In the genomic region with DNA sequence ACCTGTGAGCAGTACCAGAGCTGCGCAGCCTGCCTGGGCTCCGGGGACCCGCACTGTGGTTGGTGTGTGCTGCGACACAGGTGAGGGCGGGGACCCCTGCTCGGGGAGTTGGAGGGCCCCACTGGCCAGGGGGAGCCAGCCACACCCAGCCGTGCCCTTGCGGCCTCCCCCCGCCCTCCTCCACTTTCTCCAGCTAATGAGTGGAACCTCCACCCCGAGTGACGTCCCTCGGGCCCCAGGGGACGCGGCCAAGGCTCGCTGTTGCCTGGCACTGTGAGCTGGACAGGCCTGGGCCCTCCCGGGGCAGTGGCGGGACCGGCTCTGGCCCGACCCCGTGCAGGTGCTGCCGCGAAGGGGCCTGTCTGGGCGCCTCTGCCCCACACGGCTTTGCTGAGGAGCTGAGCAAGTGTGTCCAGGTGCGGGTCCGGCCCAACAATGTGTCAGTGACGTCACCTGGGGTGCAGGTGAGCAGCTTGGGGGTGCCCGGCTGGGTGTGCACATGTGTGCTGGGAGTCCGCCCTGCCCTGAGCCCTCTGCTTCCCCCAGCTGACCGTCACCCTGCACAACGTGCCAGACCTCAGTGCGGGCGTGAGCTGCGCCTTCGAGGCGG, we compare ENCODE assay signal across 33 cellular contexts. TPM values are rescaled to one million over a fixed set of nuclear protein-coding genes. Genes with fewer than 3 reads are reported as not detected.
DNase-seq lines count a peak whose midpoint lies in the region; ATAC-seq, FAIRE-seq and TF ChIP-seq lines count a peak whose summit lies in the region.
"Had no signal": no experiment of that assay in that cellular context is flagged by ENCODE, and none has a peak within 500 bp of the region (broad histone marks: within the 10 kb centered on the region; RNA-seq: fewer than 3 reads in every experiment).

No MANE protein-coding gene starts in this region.

- in situ Hi-C loops in K562 (cut with MboI): no loop called here

- BruUV-seq in K562 (replicated peaks; lab: Mats Ljungman, UMichigan): no TSS peak

- intact Hi-C loops in right cardiac atrium (cut with DNase I) (no loop called here), left ventricle myocardium superior (cut with micrococcal nuclease) (no loop called here), K562 (cut with micrococcal nuclease) (no loop called here), kidney (cut with DNase I) (no loop called here), uterus (cut with DNase I; ENCODE audit: low total_unique reads) (no loop called here)

- H3K36me3 ChIP-seq in K562 (ENCODE audit: control insufficient read depth, insufficient read depth, low read length): peaks cover 77% of the 10 kb centered on the region; the same call in 2 of the 3 replicates
- no peaks in the 10 kb centered on the region for H3K36me3 ChIP-seq in kidney (ENCODE audit: control insufficient read depth in 1 of 2, insufficient read depth in 2 of 2, low read length in 2 of 2)
- H3K36me3 ChIP-seq in uterus: no peaks in the 10 kb centered on the region

- POLR2A ChIA-PET in K562 (lab: Yijun Ruan, JAX): interaction anchor here (0.8 to 2.0 kb wide), 3 partner anchors 10 to 19 kb away, joined by 3 to 6 read pairs (median 4); no protein-coding TSS in a partner anchor

- H2AFZ ChIP-seq in K562 (ENCODE audit: low read depth, low read length): no peak overlapping the region

- TF ChIP-seq CTCF in K562 (IDR thresholded peaks at IDR 0.05 in 2 of 3, conservative IDR thresholded peaks at IDR 0.05 in 1 of 3; ENCODE audit: insufficient read depth in 2 of 3, low read depth in 1 of 3, low read length in 3 of 3) (no peak), kidney (IDR thresholded peaks at IDR 0.05; ENCODE audit: borderline replicate concordance, extremely low read depth, insufficient read depth) (no peak), uterus (IDR thresholded peaks at IDR 0.05) (no peak)

- H3K4me3 ChIP-seq in right cardiac atrium (ENCODE audit: low read length) (no peak overlapping the region), K562 (no peak overlapping the region), kidney (ENCODE audit: low read length in 2 of 2) (no peak overlapping the region), uterus (no peak overlapping the region)
- H3K4me3 ChIP-seq: A549; BLaER1; BLaER1 treated with 17β-estradiol and CSF1 and Interleukin-3, amounts not matched to agents 10 nM and 100 nM had no signal

- TF ChIP-seq EP300 in K562 (IDR thresholded peaks at IDR 0.05; ENCODE audit: low read length): no peak

- H3K9ac ChIP-seq in K562 (ENCODE audit: insufficient read depth in 1 of 2, low read depth in 2 of 2, low read length in 2 of 2) (no peak overlapping the region; a peak in 1 of 4 replicates), kidney (ENCODE audit: low read length in 2 of 2) (no peak overlapping the region)
- H3K9ac ChIP-seq: BLaER1; BLaER1 treated with 17β-estradiol and CSF1 and Interleukin-3, amounts not matched to agents 10 nM and 100 nM had no signal

- CTCF ChIA-PET in K562 (lab: Yijun Ruan, JAX; ENCODE audit: low intra/inter-chr PET ratio): no interaction called here

- H4K20me1 ChIP-seq in K562 (replicated peaks; ENCODE audit: control insufficient read depth, insufficient read depth, low read length): peaks cover 3% of the 10 kb centered on the region; the same call in 1 of the 2 replicates

- FAIRE-seq in K562 (lab: Jason Lieb, UNC): no peak
- no peak for FAIRE-seq in kidney (lab: Jason Lieb, UNC)
- FAIRE-seq: A204.1, A549, D721Med had no signal

- TF ChIP-seq POLR2A in K562 (conservative IDR thresholded peaks at IDR 0.05) (no peak), uterus (IDR thresholded peaks at IDR 0.05) (no peak)

- H3K79me2 ChIP-seq in K562 (ENCODE audit: control insufficient read depth, insufficient read depth, low read length): peaks cover 24% of the 10 kb centered on the region

- H3K27ac ChIP-seq in right cardiac atrium (ENCODE audit: low read length): no peak overlapping the region
- no peak overlapping the region for H3K27ac ChIP-seq in K562 (ENCODE audit: extremely low read depth, low read depth, low read length)
- H3K27ac ChIP-seq in kidney (ENCODE audit: low read depth in 2 of 2, low read length in 2 of 2): no peak overlapping the region
- no peak overlapping the region for H3K27ac ChIP-seq in uterus
- H3K27ac ChIP-seq: 22Rv1; A549; BLaER1; BLaER1 treated with 17β-estradiol and CSF1 and Interleukin-3, amounts not matched to agents 10 nM and 100 nM; C4-2B had no signal

- peak in 2 of 3 donors; percentile 8 to 61 for DNase-seq in right cardiac atrium
- no peak for DNase-seq in left ventricle myocardium superior
- peak in 1 of 4 experiments; percentile 6 for DNase-seq in K562 (ENCODE audit: extremely low read depth in 1 of 4, low spot score in 3 of 4)
- DNase-seq in kidney: peak; percentile 74
- no peak for DNase-seq in NCI-H2107 (lab: John Stamatoyannopoulos, UW)
- no peak for DNase-seq in uterus
- DNase-seq: 8988T; ACHN; AML-193; BE2C; C1 segment of cervical spinal cord; Caco-2; Calu3; CD4-positive, alpha-beta memory T cell; CD4-positive, alpha-beta T cell; CD4-positive, CD25-positive, alpha-beta regulatory T cell; CD8-positive, alpha-beta memory T cell; CD8-positive, alpha-beta T cell; COR-L47; DMS 273 treated with DMSO at 0.1 percent for 48 hours; DMS153; DMS53; DMS79; DMS79 treated with DMSO at 0.1 percent for 48 hours; DND-41; EL had no signal

- H3K27me3 ChIP-seq in right cardiac atrium (ENCODE audit: control insufficient read depth, insufficient read depth) (no peaks in the 10 kb centered on the region), K562 (ENCODE audit: control insufficient read depth in 2 of 2, insufficient read depth in 2 of 2, low read length in 2 of 2) (no peaks in the 10 kb centered on the region), uterus (no peaks in the 10 kb centered on the region)
- H3K27me3 ChIP-seq: BE2C had no signal

- H3K4me2 ChIP-seq in K562 (ENCODE audit: insufficient read depth, low read length): no peak overlapping the region
- H3K4me2 ChIP-seq: A549; BLaER1; BLaER1 treated with 17β-estradiol and CSF1 and Interleukin-3, amounts not matched to agents 10 nM and 100 nM had no signal

- no peaks in the 10 kb centered on the region for H3K9me3 ChIP-seq in right cardiac atrium (ENCODE audit: control insufficient read depth, low read length)
- H3K9me3 ChIP-seq in K562 (replicated peaks; ENCODE audit: control insufficient read depth, insufficient read depth, low read depth, low read length): no peaks in the 10 kb centered on the region
- H3K9me3 ChIP-seq in kidney (ENCODE audit: control insufficient read depth in 1 of 2, low read length in 2 of 2): no peaks in the 10 kb centered on the region
- H3K9me3 ChIP-seq in uterus: no peaks in the 10 kb centered on the region
- H3K9me3 ChIP-seq: A549, BE2C, Caco-2 had no signal

- no peaks in the 10 kb centered on the region for H3K9me1 ChIP-seq in K562 (ENCODE audit: control insufficient read depth, insufficient read depth, low read length)

- peaks cover 5% of the 10 kb centered on the region for H3K4me1 ChIP-seq in right cardiac atrium (ENCODE audit: control insufficient read depth, insufficient read depth, low read length)
- peaks cover 7 to 41% of the 10 kb centered on the region in 2 experiments; a peak in 3 of 5 replicates for H3K4me1 ChIP-seq in K562 (replicated peaks in 1 of 2; ENCODE audit: control insufficient read depth in 2 of 2, insufficient read depth in 2 of 2, low read length in 2 of 2)
- H3K4me1 ChIP-seq in kidney (ENCODE audit: control insufficient read depth in 1 of 2, insufficient read depth in 1 of 2, low read depth in 1 of 2, low read length in 2 of 2): no peaks in the 10 kb centered on the region
- H3K4me1 ChIP-seq in uterus: no peaks in the 10 kb centered on the region
- H3K4me1 ChIP-seq: Caco-2 had no signal

- WGBS in right cardiac atrium: 88% methylated on average over 36 of the region's 36 CpGs
- 95% methylated on average over 4 of the region's 36 CpGs for WGBS in K562 (ENCODE audit: insufficient coverage, low coverage, missing lambda C conversion rate)

- ATAC-seq in right cardiac atrium (no peak), left ventricle myocardium superior (no peak), K562 (no peak)
- ATAC-seq: A549; CD8-positive, alpha-beta T cell had no signal

- TF ChIP-seq RAD21 in K562 (CRISPR knock-in tag; conservative IDR thresholded peaks at IDR 0.05 in 1 of 2, IDR thresholded peaks at IDR 0.05 in 1 of 2): no peak

RNA-seq across cellular contexts. Expression of gene PLXNA3, which starts 5.6 kb away (rescaled TPM):
- total RNA-seq in right cardiac atrium: 10 to 100 TPM; 26.5 to 34.0 (median 29.6) TPM
- 12.2 TPM for polyA plus RNA-seq in right cardiac atrium
- 22.0 TPM for total RNA-seq in left ventricle myocardium superior
- total RNA-seq in K562 (2011; cell fraction: chromatin; rRNA removed; ENCODE audit: low replicate concordance): 204 and 524 TPM in 2 replicates
- 231 and 238 TPM in 2 replicates for total RNA-seq in K562 (2011; cell fraction: nucleolus; rRNA removed)
- total RNA-seq in K562 (2011; cell fraction: nucleoplasm; rRNA removed): 144 and 167 TPM in 2 replicates
- 3.5 and 3.8 TPM in 2 replicates for total RNA-seq in K562 (2014; rRNA removed)
- 4.5 and 6.8 TPM in 2 replicates for total RNA-seq in K562 (2014; rRNA removed; fragmentation: Illumina TruSeq; extraction: Trizol)
- total RNA-seq in K562 (2015; rRNA removed; fragmentation: Illumina TruSeq; extraction: Trizol): 7.5 and 9.5 TPM in 2 replicates
- total RNA-seq in K562 (2021): 26.5 and 47.8 TPM in 2 replicates
- polyA plus RNA-seq in K562 (2011; rRNA removed): 13.3 and 30.4 TPM in 2 replicates
- 10.9 and 15.0 TPM in 2 replicates for polyA plus RNA-seq in K562 (2011; cell fraction: cytosol; rRNA removed)
- 240 and 366 TPM in 2 replicates for polyA plus RNA-seq in K562 (2011; cell fraction: nucleus; rRNA removed)
- polyA plus RNA-seq in K562 (2012): 46.6 and 47.8 TPM in 2 replicates
- 21.9 and 27.5 TPM in 2 replicates for polyA plus RNA-seq in K562 (2014; fragmentation: Illumina TruSeq; extraction: Trizol)
- under 1 TPM; 0.32 to 0.42 TPM for polyA plus RNA-seq in K562 (2014; fragmentation: Nextera tagmentation; extraction: Ambion mirVana)
- 20.1 and 21.5 TPM in 2 replicates for polyA plus RNA-seq in K562 (2014; rRNA removed)
- 5.9 and 10.7 TPM in 2 replicates for polyA minus RNA-seq in K562 (2011; rRNA and poly(A)+ RNA removed)
- polyA minus RNA-seq in K562 (2011; cell fraction: cytosol; rRNA and poly(A)+ RNA removed): 6.4 and 13.7 TPM in 2 replicates
- 53.6 and 60.0 TPM in 2 replicates for polyA minus RNA-seq in K562 (2011; cell fraction: nucleus; rRNA and poly(A)+ RNA removed)
- total RNA-seq in kidney: 40.5 TPM
- 4.9 TPM for polyA plus RNA-seq in kidney (ENCODE audit: insufficient read depth, low read depth, low replicate concordance)
- 100 to 1,000 TPM in 1 of 4 donors, 10 to 100 TPM in 1, 1 to 10 TPM in 2; 2.1 to 102 (median 8.6) TPM for total RNA-seq in uterus

RNA-seq across cellular contexts. Expression of gene LAGE3, which starts 15.4 kb away (rescaled TPM):
- total RNA-seq in right cardiac atrium (10 to 100 TPM; 16.3 to 22.0 (median 19.5) TPM), left ventricle myocardium superior (20.7 TPM), K562 (2014; rRNA removed) (125 and 144 TPM in 2 replicates), K562 (2014; rRNA removed; fragmentation: Illumina TruSeq; extraction: Trizol) (21.0 and 29.7 TPM in 2 replicates), K562 (2015; rRNA removed; fragmentation: Illumina TruSeq; extraction: Trizol) (44.0 and 45.4 TPM in 2 replicates), K562 (2021) (116 and 120 TPM in 2 replicates), kidney (10.0 TPM), uterus (10 to 100 TPM in 2 of 4 donors, 1 to 10 TPM in 1, not detected in 1; 4.7 to 19.4 (median 13.1) TPM)
- polyA plus RNA-seq in right cardiac atrium (25.8 TPM), K562 (2011; rRNA removed) (35.8 and 45.0 TPM in 2 replicates), K562 (2014; fragmentation: Illumina TruSeq; extraction: Trizol) (29.2 and 51.8 TPM in 2 replicates), K562 (2014; fragmentation: Nextera tagmentation; extraction: Ambion mirVana) (10 to 100 TPM; 28.2 to 31.1 TPM), K562 (2014; rRNA removed) (91.3 and 105 TPM in 2 replicates), kidney (ENCODE audit: insufficient read depth, low read depth, low replicate concordance) (29.0 TPM)
- total RNA-seq in K562 (2011; cell fraction: chromatin; rRNA removed; ENCODE audit: low replicate concordance): 1.1 and 4.2 TPM in 2 replicates
- total RNA-seq in K562 (2011; cell fraction: nucleolus; rRNA removed): 9.7 and 13.2 TPM in 2 replicates
- total RNA-seq in K562 (2011; cell fraction: nucleoplasm; rRNA removed): 6.9 and 10.6 TPM in 2 replicates
- polyA plus RNA-seq in K562 (2011; cell fraction: cytosol; rRNA removed): 61.3 and 199 TPM in 2 replicates
- 34.4 and 41.8 TPM in 2 replicates for polyA plus RNA-seq in K562 (2011; cell fraction: nucleus; rRNA removed)
- 81.2 and 96.3 TPM in 2 replicates for polyA plus RNA-seq in K562 (2012)
- 4.8 and 6.6 TPM in 2 replicates for polyA minus RNA-seq in K562 (2011; rRNA and poly(A)+ RNA removed)
- 16.6 and 19.7 TPM in 2 replicates for polyA minus RNA-seq in K562 (2011; cell fraction: cytosol; rRNA and poly(A)+ RNA removed)
- 4.0 and 7.3 TPM in 2 replicates for polyA minus RNA-seq in K562 (2011; cell fraction: nucleus; rRNA and poly(A)+ RNA removed)

RNA-seq across cellular contexts. Expression of gene FAM50A, which starts 19.8 kb away (rescaled TPM):
- total RNA-seq in right cardiac atrium (10 to 100 TPM; 48.6 to 54.0 (median 53.0) TPM), left ventricle myocardium superior (48.4 TPM), K562 (2014; rRNA removed) (73.7 and 74.9 TPM in 2 replicates), K562 (2014; rRNA removed; fragmentation: Illumina TruSeq; extraction: Trizol) (41.6 and 52.9 TPM in 2 replicates), K562 (2015; rRNA removed; fragmentation: Illumina TruSeq; extraction: Trizol) (65.7 and 67.3 TPM in 2 replicates), K562 (2021) (56.6 and 65.2 TPM in 2 replicates), kidney (46.0 TPM), uterus (10 to 100 TPM; 16.4 to 48.8 (median 28.3) TPM)
- polyA plus RNA-seq in right cardiac atrium (88.7 TPM), K562 (2011; rRNA removed) (73.7 and 76.9 TPM in 2 replicates), K562 (2014; fragmentation: Illumina TruSeq; extraction: Trizol) (73.3 and 77.1 TPM in 2 replicates), K562 (2014; fragmentation: Nextera tagmentation; extraction: Ambion mirVana) (1 to 10 TPM; 4.4 to 5.5 TPM), K562 (2014; rRNA removed) (105 and 114 TPM in 2 replicates), kidney (ENCODE audit: insufficient read depth, low read depth, low replicate concordance) (112 TPM)
- total RNA-seq in K562 (2011; cell fraction: chromatin; rRNA removed; ENCODE audit: low replicate concordance): 162 and 289 TPM in 2 replicates
- 167 and 169 TPM in 2 replicates for total RNA-seq in K562 (2011; cell fraction: nucleolus; rRNA removed)
- total RNA-seq in K562 (2011; cell fraction: nucleoplasm; rRNA removed): 104 and 137 TPM in 2 replicates
- 52.3 and 53.9 TPM in 2 replicates for polyA plus RNA-seq in K562 (2011; cell fraction: cytosol; rRNA removed)
- polyA plus RNA-seq in K562 (2011; cell fraction: nucleus; rRNA removed): 286 and 308 TPM in 2 replicates
- polyA plus RNA-seq in K562 (2012): 104 and 163 TPM in 2 replicates
- 62.0 and 76.8 TPM in 2 replicates for polyA minus RNA-seq in K562 (2011; rRNA and poly(A)+ RNA removed)
- polyA minus RNA-seq in K562 (2011; cell fraction: cytosol; rRNA and poly(A)+ RNA removed): 30.5 and 38.8 TPM in 2 replicates
- polyA minus RNA-seq in K562 (2011; cell fraction: nucleus; rRNA and poly(A)+ RNA removed): 61.1 and 94.3 TPM in 2 replicates

RNA-seq across cellular contexts. Expression of gene UBL4A, which starts 22.7 kb away (rescaled TPM):
- total RNA-seq in right cardiac atrium: 10 to 100 TPM; 51.1 to 62.1 (median 60.3) TPM
- 43.6 TPM for polyA plus RNA-seq in right cardiac atrium
- 58.6 TPM for total RNA-seq in left ventricle myocardium superior
- 21.7 and 76.7 TPM in 2 replicates for total RNA-seq in K562 (2011; cell fraction: chromatin; rRNA removed; ENCODE audit: low replicate concordance)
- 85.0 and 90.5 TPM in 2 replicates for total RNA-seq in K562 (2011; cell fraction: nucleolus; rRNA removed)
- total RNA-seq in K562 (2011; cell fraction: nucleoplasm; rRNA removed): 36.0 and 48.8 TPM in 2 replicates
- 140 and 170 TPM in 2 replicates for total RNA-seq in K562 (2014; rRNA removed)
- 51.5 and 69.9 TPM in 2 replicates for total RNA-seq in K562 (2014; rRNA removed; fragmentation: Illumina TruSeq; extraction: Trizol)
- total RNA-seq in K562 (2015; rRNA removed; fragmentation: Illumina TruSeq; extraction: Trizol): 99.9 and 100 TPM in 2 replicates
- total RNA-seq in K562 (2021): 120 TPM in 2 replicates
- polyA plus RNA-seq in K562 (2011; rRNA removed): 73.9 and 78.4 TPM in 2 replicates
- polyA plus RNA-seq in K562 (2011; cell fraction: cytosol; rRNA removed): 99.1 and 201 TPM in 2 replicates
- polyA plus RNA-seq in K562 (2011; cell fraction: nucleus; rRNA removed): 55.9 and 76.2 TPM in 2 replicates
- 93.8 and 109 TPM in 2 replicates for polyA plus RNA-seq in K562 (2012)
- 101 and 112 TPM in 2 replicates for polyA plus RNA-seq in K562 (2014; fragmentation: Illumina TruSeq; extraction: Trizol)
- 10 to 100 TPM; 15.2 to 31.7 TPM for polyA plus RNA-seq in K562 (2014; fragmentation: Nextera tagmentation; extraction: Ambion mirVana)
- 115 and 119 TPM in 2 replicates for polyA plus RNA-seq in K562 (2014; rRNA removed)
- polyA minus RNA-seq in K562 (2011; rRNA and poly(A)+ RNA removed): 46.0 and 65.1 TPM in 2 replicates
- polyA minus RNA-seq in K562 (2011; cell fraction: cytosol; rRNA and poly(A)+ RNA removed): 73.7 and 77.5 TPM in 2 replicates
- 31.8 and 40.9 TPM in 2 replicates for polyA minus RNA-seq in K562 (2011; cell fraction: nucleus; rRNA and poly(A)+ RNA removed)
- 26.1 TPM for total RNA-seq in kidney
- 35.2 TPM for polyA plus RNA-seq in kidney (ENCODE audit: insufficient read depth, low read depth, low replicate concordance)
- total RNA-seq in uterus: 10 to 100 TPM; 14.7 to 36.3 (median 29.5) TPM

RNA-seq across cellular contexts. Expression of gene SLC10A3, which starts 26.7 kb away (rescaled TPM):
- total RNA-seq in right cardiac atrium: 10 to 100 TPM; 14.4 to 18.9 (median 15.5) TPM
- 17.3 TPM for polyA plus RNA-seq in right cardiac atrium
- 12.2 TPM for total RNA-seq in left ventricle myocardium superior
- 11.1 and 43.4 TPM in 2 replicates for total RNA-seq in K562 (2011; cell fraction: chromatin; rRNA removed; ENCODE audit: low replicate concordance)
- 58.4 and 62.9 TPM in 2 replicates for total RNA-seq in K562 (2011; cell fraction: nucleolus; rRNA removed)
- total RNA-seq in K562 (2011; cell fraction: nucleoplasm; rRNA removed): 27.9 and 31.5 TPM in 2 replicates
- 21.7 and 28.6 TPM in 2 replicates for total RNA-seq in K562 (2014; rRNA removed)
- 5.5 and 9.6 TPM in 2 replicates for total RNA-seq in K562 (2014; rRNA removed; fragmentation: Illumina TruSeq; extraction: Trizol)
- total RNA-seq in K562 (2015; rRNA removed; fragmentation: Illumina TruSeq; extraction: Trizol): 19.7 and 20.7 TPM in 2 replicates
- 30.6 and 31.6 TPM in 2 replicates for total RNA-seq in K562 (2021)
- polyA plus RNA-seq in K562 (2011; rRNA removed): 10.7 and 15.1 TPM in 2 replicates
- 16.7 and 48.0 TPM in 2 replicates for polyA plus RNA-seq in K562 (2011; cell fraction: cytosol; rRNA removed)
- polyA plus RNA-seq in K562 (2011; cell fraction: nucleus; rRNA removed): 25.2 and 42.1 TPM in 2 replicates
- 32.7 and 34.9 TPM in 2 replicates for polyA plus RNA-seq in K562 (2012)
- 16.7 and 33.1 TPM in 2 replicates for polyA plus RNA-seq in K562 (2014; fragmentation: Illumina TruSeq; extraction: Trizol)
- polyA plus RNA-seq in K562 (2014; fragmentation: Nextera tagmentation; extraction: Ambion mirVana): 1 to 10 TPM; 5.2 to 6.0 TPM
- 26.2 and 33.4 TPM in 2 replicates for polyA plus RNA-seq in K562 (2014; rRNA removed)
- 4.8 and 7.1 TPM in 2 replicates for polyA minus RNA-seq in K562 (2011; rRNA and poly(A)+ RNA removed)
- polyA minus RNA-seq in K562 (2011; cell fraction: cytosol; rRNA and poly(A)+ RNA removed): 14.8 and 15.9 TPM in 2 replicates
- polyA minus RNA-seq in K562 (2011; cell fraction: nucleus; rRNA and poly(A)+ RNA removed): 13.5 and 16.4 TPM in 2 replicates
- 27.3 TPM for total RNA-seq in kidney
- polyA plus RNA-seq in kidney (ENCODE audit: insufficient read depth, low read depth, low replicate concordance): 19.0 TPM
- 10 to 100 TPM in 3 of 4 donors, 1 to 10 TPM in 1; 9.1 to 62.8 (median 32.7) TPM for total RNA-seq in uterus

Comparison
In these comparisons a context has a peak if more than half of its experiments do, and no peak if none do; other contexts are left out.
1. DNase-seq: peak in right cardiac atrium (2 of 3) and kidney (single experiment); none in left ventricle myocardium superior (single experiment), NCI-H2107 (single experiment) and uterus (0 of 2).